20 cellular contexts compared by ENCODE assay signal in the genomic region with DNA sequence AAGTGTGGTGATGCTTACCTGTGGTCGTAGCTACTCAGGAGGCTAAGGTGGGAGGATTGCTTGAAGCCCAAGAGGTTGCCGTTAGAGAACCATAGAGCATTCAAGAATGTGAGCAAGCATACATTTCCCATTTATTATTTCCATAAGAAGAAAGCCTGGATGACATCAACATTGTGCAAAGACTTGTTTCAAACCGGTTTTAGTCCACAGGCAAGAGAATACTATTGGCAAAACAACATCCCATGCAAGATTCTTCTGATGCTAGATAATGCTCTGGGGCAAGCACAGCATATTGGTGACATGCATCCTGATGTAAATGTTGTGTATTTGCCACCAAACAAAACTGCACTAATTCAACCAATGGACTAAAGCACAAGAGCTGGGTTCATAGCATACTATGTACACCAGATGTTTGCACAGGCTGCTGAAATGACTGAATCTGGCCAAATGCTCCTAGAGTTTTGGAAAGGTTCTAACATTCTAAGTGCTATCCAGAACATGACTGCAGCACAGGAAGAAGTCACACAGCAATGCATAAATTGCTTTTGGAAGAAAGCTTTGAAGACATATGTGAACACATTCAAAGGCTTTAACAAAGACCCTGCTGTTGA. TPM values are rescaled to one million over a fixed set of nuclear protein-coding genes. Genes with fewer than 3 reads are reported as not detected.
DNase-seq lines count a peak whose midpoint lies in the region; ATAC-seq and TF ChIP-seq lines count a peak whose summit lies in the region.
"Had no signal": no experiment of that assay in that cellular context is flagged by ENCODE, and none has a peak within 500 bp of the region (broad histone marks: within the 10 kb centered on the region; RNA-seq: fewer than 3 reads in every experiment).

No MANE protein-coding gene starts in this region.

- peak; percentile 48 for ATAC-seq in esophagus mucosa
- ATAC-seq in GM21515 (IDR thresholded peaks at IDR 0.05; ENCODE audit: unreplicated experiment): no peak
- ATAC-seq: GM12878, GM23338 had no signal

- H3K4me2 ChIP-seq in trophoblast cell (ENCODE audit: low read length): no peak overlapping the region
- H3K4me2 ChIP-seq: GM23338 had no signal

- peaks cover 0 to 2% of the 10 kb centered on the region in 2 experiments for H3K4me1 ChIP-seq in trophoblast cell (ENCODE audit: control insufficient read depth in 1 of 2, insufficient read depth in 2 of 2, low read length in 2 of 2)
- H3K4me1 ChIP-seq: BE2C had no signal

- no peaks in the 10 kb centered on the region for H3K36me3 ChIP-seq in trophoblast cell (ENCODE audit: control insufficient read depth in 1 of 2, insufficient read depth in 2 of 2, low read length in 2 of 2)
- H3K36me3 ChIP-seq: BE2C; BLaER1 treated with 17β-estradiol and CSF1 and Interleukin-3, amounts not matched to agents 10 nM and 100 nM had no signal

- H2BK12ac ChIP-seq in trophoblast cell (ENCODE audit: low read length): no peak overlapping the region

- H2BK5ac ChIP-seq in trophoblast cell (ENCODE audit: low read depth, low read length, poor library complexity): no peak overlapping the region

- H2AFZ ChIP-seq in trophoblast cell (ENCODE audit: insufficient read depth, low read length, poor library complexity): no peak overlapping the region
- H2AFZ ChIP-seq: GM23338 had no signal

- H3K18ac ChIP-seq in trophoblast cell (ENCODE audit: low read length): no peak overlapping the region

- H3K4ac ChIP-seq in trophoblast cell (ENCODE audit: low read depth, low read length): no peak overlapping the region

- no peaks in the 10 kb centered on the region for H3K79me1 ChIP-seq in trophoblast cell (ENCODE audit: low read length)

- no peak for TF ChIP-seq CTCF in LNCaP clone FGC (IDR thresholded peaks at IDR 0.05; ENCODE audit: control insufficient read depth, extremely low read depth, insufficient read depth)

- no peak overlapping the region for H3K27ac ChIP-seq in trophoblast cell (ENCODE audit: low read depth, low read length)
- H3K27ac ChIP-seq: 22Rv1 had no signal

- no peak overlapping the region for H3K9ac ChIP-seq in trophoblast cell (ENCODE audit: low read length)

- H4K91ac ChIP-seq in trophoblast cell (ENCODE audit: low read depth, low read length): no peak overlapping the region

- no peak overlapping the region for H3K23ac ChIP-seq in trophoblast cell (ENCODE audit: low read length)

- H3K27me3 ChIP-seq in trophoblast cell (ENCODE audit: insufficient read depth, low read length): no peaks in the 10 kb centered on the region
- H3K27me3 ChIP-seq: BE2C; BLaER1 treated with 17β-estradiol and CSF1 and Interleukin-3, amounts not matched to agents 10 nM and 100 nM had no signal

- DNase-seq in NCI-H748 (lab: John Stamatoyannopoulos, UW; ENCODE audit: unreplicated experiment): peak; percentile 0
- DNase-seq in NCI-H748 treated with DMSO at 0.1 percent for 48 hours (lab: John Stamatoyannopoulos, UW): no peak
- DNase-seq in LNCaP clone FGC (ENCODE audit: low read depth): peak; percentile 14
- DNase-seq in trophoblast cell: peak; percentile 37 to 82
- no peak for DNase-seq in Ammon's horn (ENCODE audit: low spot score)
- DNase-seq: BE2C; CD4-positive, alpha-beta T cell; CD8-positive, alpha-beta memory T cell; DMS 273 treated with DMSO at 0.1 percent for 48 hours; DMS79; EL; GDM1; H9; HFFc6 had no signal

- no peaks in the 10 kb centered on the region for H3K79me2 ChIP-seq in trophoblast cell (ENCODE audit: control insufficient read depth, insufficient read depth, low read length, poor library complexity)

- H3K4me3 ChIP-seq in LNCaP clone FGC (ENCODE audit: low read depth, low read length) (no peak overlapping the region), trophoblast cell (ENCODE audit: low read depth, low read length) (no peak overlapping the region)
- H3K4me3 ChIP-seq: BLaER1 treated with 17β-estradiol and CSF1 and Interleukin-3, amounts not matched to agents 10 nM and 100 nM; GM12878; GM23338 had no signal

- no peak overlapping the region for H4K8ac ChIP-seq in trophoblast cell (ENCODE audit: low read depth, low read length)

- no peaks in the 10 kb centered on the region for H3K9me3 ChIP-seq in trophoblast cell (ENCODE audit: insufficient read depth, low read depth, low read length)
- H3K9me3 ChIP-seq: BE2C had no signal

- WGBS in trophoblast cell (ENCODE audit: extremely low coverage, insufficient coverage, insufficient read length): no CpG with 5 or more reads among the region's 3 CpGs

- H2AK5ac ChIP-seq in trophoblast cell (ENCODE audit: low read length): no peak overlapping the region

- no peak overlapping the region for H4K12ac ChIP-seq in trophoblast cell (ENCODE audit: low read depth, low read length)

- no peak overlapping the region for H3K14ac ChIP-seq in trophoblast cell (ENCODE audit: low read length)

- no peak overlapping the region for H2BK120ac ChIP-seq in trophoblast cell (ENCODE audit: insufficient read depth, low read length, poor library complexity)

RNA-seq across cellular contexts. Expression of a gene that starts 42.6 kb away (rescaled TPM):
- 4.6 TPM for total RNA-seq in esophagus mucosa
- polyA plus RNA-seq in trophoblast cell (2013): 3.3 and 3.5 TPM in 2 replicates

Comparison
In these comparisons a context has a peak if more than half of its experiments do, and no peak if none do; other contexts are left out.
1. DNase-seq: peak in NCI-H748 (single experiment), LNCaP clone FGC (single experiment) and trophoblast cell (2 of 2); none in NCI-H748 treated with DMSO at 0.1 percent for 48 hours (single experiment) and Ammon's horn (single experiment).